Comparison of ENCODE assay signal across 9 cellular contexts in the genomic region with DNA sequence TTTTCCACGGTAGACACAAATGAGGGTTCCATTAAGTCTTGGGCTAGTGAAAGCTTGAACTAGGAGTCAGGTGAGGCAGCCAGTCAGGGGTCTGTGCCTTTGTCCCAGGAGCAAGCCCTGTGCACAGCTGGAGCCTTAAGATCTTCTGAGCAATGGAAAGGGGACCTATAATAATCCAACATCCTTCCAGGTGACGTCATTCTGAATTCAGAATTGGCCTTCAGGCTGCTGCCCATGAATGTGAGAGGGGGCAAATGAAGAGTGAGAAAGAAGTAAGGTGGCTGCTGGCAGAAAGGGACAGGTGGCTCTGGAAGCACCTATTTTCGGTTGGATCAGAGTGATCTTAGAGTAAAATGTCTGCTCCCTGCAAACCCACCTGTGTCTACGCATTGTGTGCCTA.
"Had no signal": no experiment of that assay in that cellular context is flagged by ENCODE, and none has a peak within 500 bp of the region (broad histone marks: within the 10 kb centered on the region; RNA-seq: fewer than 3 reads in every experiment).

No MANE protein-coding gene starts in this region.

- H3K36me3 ChIP-seq: HAP-1 had no signal

- H3K9me3 ChIP-seq: HAP-1 had no signal

- DNase-seq: GOT3, H7, IMR-90, KBM-7 had no signal

- ATAC-seq: HCT116 had no signal

- H3K27ac ChIP-seq: GM23248, HL-60, KMS-11 had no signal

- H3K4me3 ChIP-seq: GM23248, HAP-1 had no signal

- H3K4me2 ChIP-seq: KMS-11 had no signal

- H3K9ac ChIP-seq: GM23248, KMS-11 had no signal

- H3K4me1 ChIP-seq: HAP-1 had no signal
